19 cellular contexts compared by ENCODE assay signal in genomic region chr5:105977163-105977562, GRCh38.
DNase-seq lines count a peak whose midpoint lies in the region; ATAC-seq and TF ChIP-seq lines count a peak whose summit lies in the region.
"Had no signal": no experiment of that assay in that cellular context is flagged by ENCODE, and none has a peak within 500 bp of the region (broad histone marks: within the 10 kb centered on the region; RNA-seq: fewer than 3 reads in every experiment).

No MANE protein-coding gene starts in this region.

- peak overlapping the region; percentile 22 for H2BK120ac ChIP-seq in trophoblast cell (ENCODE audit: insufficient read depth, low read length, poor library complexity)

- CTCF ChIA-PET in PC-3 (lab: Charles Lee): no interaction called here

- H4K91ac ChIP-seq in trophoblast cell (ENCODE audit: low read depth, low read length): no peak overlapping the region

- H3K9me2 ChIP-seq in PC-3 (replicated peaks; ENCODE audit: low read length) (no peaks in the 10 kb centered on the region), hepatocyte (replicated peaks; ENCODE audit: insufficient read depth) (no peaks in the 10 kb centered on the region)

- no peak overlapping the region for H4K8ac ChIP-seq in trophoblast cell (ENCODE audit: low read depth, low read length)

- 73% methylated on average over 3 of the region's 3 CpGs for WGBS in hepatocyte (ENCODE audit: low lambda C conversion rate, missing lambda C conversion rate)
- no CpG with 5 or more reads among the region's 3 CpGs for WGBS in trophoblast cell (ENCODE audit: extremely low coverage, insufficient coverage, insufficient read length)

- H3K23ac ChIP-seq in trophoblast cell (ENCODE audit: low read length): no peak overlapping the region

- no peaks in the 10 kb centered on the region for H3K9me3 ChIP-seq in PC-3 (ENCODE audit: low read length)
- no peaks in the 10 kb centered on the region for H3K9me3 ChIP-seq in hepatocyte (ENCODE audit: low read depth)
- H3K9me3 ChIP-seq in trophoblast cell (ENCODE audit: insufficient read depth, low read depth, low read length): no peaks in the 10 kb centered on the region

- no peaks in the 10 kb centered on the region for H3K36me3 ChIP-seq in PC-3 (ENCODE audit: low read depth, low read length)
- H3K36me3 ChIP-seq in hepatocyte (replicated peaks; ENCODE audit: insufficient read depth, low read depth): no peaks in the 10 kb centered on the region
- no peaks in the 10 kb centered on the region for H3K36me3 ChIP-seq in trophoblast cell (ENCODE audit: control insufficient read depth in 1 of 2, insufficient read depth in 2 of 2, low read length in 2 of 2)

- H3K4me3 ChIP-seq in PC-3 (ENCODE audit: low read length): no peak overlapping the region
- H3K4me3 ChIP-seq in hepatocyte: no peak overlapping the region
- no peak overlapping the region for H3K4me3 ChIP-seq in trophoblast cell (ENCODE audit: low read depth, low read length)
- H3K4me3 ChIP-seq: GM23338 had no signal

- H3K27me3 Mint-ChIP-seq in type B pancreatic cell: no peaks in the 10 kb centered on the region
- H3K27me3 Mint-ChIP-seq: CD4-positive, alpha-beta memory T cell had no signal

- H3K36me3 Mint-ChIP-seq in type B pancreatic cell: no peaks in the 10 kb centered on the region
- H3K36me3 Mint-ChIP-seq: CD4-positive, alpha-beta memory T cell had no signal

- H3F3A ChIP-seq in PC-3 (ENCODE audit: low read length, unreplicated experiment): no peaks in the 10 kb centered on the region

- H3K9ac ChIP-seq in PC-3 (ENCODE audit: low read length) (no peak overlapping the region), trophoblast cell (ENCODE audit: low read length) (no peak overlapping the region)

- no peak overlapping the region for H4K12ac ChIP-seq in trophoblast cell (ENCODE audit: low read depth, low read length)

- H3K9me3 Mint-ChIP-seq in type B pancreatic cell: peaks cover 5% of the 10 kb centered on the region
- H3K9me3 Mint-ChIP-seq: GM23338, H9 had no signal

- POLR2A ChIA-PET in PC-3 (lab: Charles Lee; ENCODE audit: unreplicated experiment): no interaction called here

- H2AFZ ChIP-seq in PC-3 (ENCODE audit: low read length) (0 out of 2 replicates have a peak overlapping the region, but pooled peaks have one; percentile 14), hepatocyte (no peak overlapping the region), trophoblast cell (ENCODE audit: insufficient read depth, low read length, poor library complexity) (no peak overlapping the region)

- no peak overlapping the region for H2BK12ac ChIP-seq in trophoblast cell (ENCODE audit: low read length)

- H3K79me1 ChIP-seq in trophoblast cell (ENCODE audit: low read length): peaks cover 2% of the 10 kb centered on the region

- H3K79me2 ChIP-seq in PC-3 (ENCODE audit: low read length) (no peaks in the 10 kb centered on the region), hepatocyte (no peaks in the 10 kb centered on the region), trophoblast cell (ENCODE audit: control insufficient read depth, insufficient read depth, low read length, poor library complexity) (no peaks in the 10 kb centered on the region)

- TF ChIP-seq CTCF in PC-3 (conservative IDR thresholded peaks at IDR 0.05; ENCODE audit: low read depth, low read length): no peak
- TF ChIP-seq CTCF in hepatocyte (IDR thresholded peaks at IDR 0.05; ENCODE audit: poor library complexity): no peak
- TF ChIP-seq CTCF in type B pancreatic cell (conservative IDR thresholded peaks at IDR 0.05): no peak

- intact Hi-C loops in PC-3 (cut with micrococcal nuclease): no loop called here

- H3K4me2 ChIP-seq in PC-3 (ENCODE audit: low read length) (no peak overlapping the region), hepatocyte (no peak overlapping the region), trophoblast cell (ENCODE audit: low read length) (no peak overlapping the region)
- H3K4me2 ChIP-seq: GM23338 had no signal

- no peak overlapping the region for H2AK5ac ChIP-seq in trophoblast cell (ENCODE audit: low read length)

- no peaks in the 10 kb centered on the region for H4K20me1 ChIP-seq in PC-3 (ENCODE audit: low read length)
- H4K20me1 ChIP-seq in hepatocyte (ENCODE audit: insufficient read depth, poor library complexity, severe bottlenecking): no peaks in the 10 kb centered on the region

- H3K27me3 ChIP-seq in PC-3 (ENCODE audit: low read length) (no peaks in the 10 kb centered on the region), hepatocyte (no peaks in the 10 kb centered on the region), trophoblast cell (ENCODE audit: insufficient read depth, low read length) (no peaks in the 10 kb centered on the region)

- H3K4me1 ChIP-seq in PC-3 (ENCODE audit: insufficient read depth, low read length): no peaks in the 10 kb centered on the region
- peaks cover 9% of the 10 kb centered on the region for H3K4me1 ChIP-seq in hepatocyte (ENCODE audit: insufficient read depth)
- H3K4me1 ChIP-seq in trophoblast cell (ENCODE audit: control insufficient read depth in 1 of 2, insufficient read depth in 2 of 2, low read length in 2 of 2): peaks cover 0 to 2% of the 10 kb centered on the region in 2 experiments

- no TSS peak for BruUV-seq in PC-3 (replicated peaks; lab: Mats Ljungman, UMichigan)

- DNase-seq in PC-3: no peak
- DNase-seq in hepatocyte (ENCODE audit: low spot score): no peak
- DNase-seq in trophoblast cell: no peak
- DNase-seq in type B pancreatic cell (ENCODE audit: extremely low spot score, unreplicated experiment): no peak
- no peak for DNase-seq in midbrain (lab: John Stamatoyannopoulos, UW)
- DNase-seq: C1 segment of cervical spinal cord; Calu3; CD4-positive, alpha-beta memory T cell; COR-L47; DMS53; DMS79 treated with DMSO at 0.1 percent for 48 hours; GF-D8; H9; HFFc6 had no signal

- H3K27ac Mint-ChIP-seq in type B pancreatic cell: peak overlapping the region; percentile 91
- H3K27ac Mint-ChIP-seq: CD4-positive, alpha-beta memory T cell; GM23338; H9; HFFc6 had no signal

- no peak overlapping the region for H3K4me3 Mint-ChIP-seq in type B pancreatic cell
- H3K4me3 Mint-ChIP-seq: CD4-positive, alpha-beta memory T cell; GM23338; H9; HFFc6 had no signal

- ATAC-seq in PC-3 (no peak), HG03354 (IDR thresholded peaks at IDR 0.05; ENCODE audit: poor library complexity, severe bottlenecking, unreplicated experiment) (no peak), GM21717 (IDR thresholded peaks at IDR 0.05; ENCODE audit: unreplicated experiment) (no peak)
- no peak for ATAC-seq in activated CD4-positive, CD25-positive, alpha-beta regulatory T cell treated with anti-CD3 and anti-CD28 coated beads, Interleukin-2, amount 50 U/mL, for 24 hours
- ATAC-seq: GM23338, HCT116 had no signal

- peaks cover 4% of the 10 kb centered on the region for H3K4me1 Mint-ChIP-seq in type B pancreatic cell (ENCODE audit: unreplicated experiment)
- H3K4me1 Mint-ChIP-seq: CD4-positive, alpha-beta memory T cell; GM23338; H9 had no signal

- H3K4ac ChIP-seq in trophoblast cell (ENCODE audit: low read depth, low read length): no peak overlapping the region

- H3K27ac ChIP-seq in PC-3 (ENCODE audit: low read length) (no peak overlapping the region), hepatocyte (peak overlapping the region; percentile 28), trophoblast cell (ENCODE audit: low read depth, low read length) (peak overlapping the region; percentile 83)

- no peak overlapping the region for H3K14ac ChIP-seq in trophoblast cell (ENCODE audit: low read length)

- H3K18ac ChIP-seq in trophoblast cell (ENCODE audit: low read length): no peak overlapping the region

- H2BK5ac ChIP-seq in trophoblast cell (ENCODE audit: low read depth, low read length, poor library complexity): no peak overlapping the region
